In the genomic region with DNA sequence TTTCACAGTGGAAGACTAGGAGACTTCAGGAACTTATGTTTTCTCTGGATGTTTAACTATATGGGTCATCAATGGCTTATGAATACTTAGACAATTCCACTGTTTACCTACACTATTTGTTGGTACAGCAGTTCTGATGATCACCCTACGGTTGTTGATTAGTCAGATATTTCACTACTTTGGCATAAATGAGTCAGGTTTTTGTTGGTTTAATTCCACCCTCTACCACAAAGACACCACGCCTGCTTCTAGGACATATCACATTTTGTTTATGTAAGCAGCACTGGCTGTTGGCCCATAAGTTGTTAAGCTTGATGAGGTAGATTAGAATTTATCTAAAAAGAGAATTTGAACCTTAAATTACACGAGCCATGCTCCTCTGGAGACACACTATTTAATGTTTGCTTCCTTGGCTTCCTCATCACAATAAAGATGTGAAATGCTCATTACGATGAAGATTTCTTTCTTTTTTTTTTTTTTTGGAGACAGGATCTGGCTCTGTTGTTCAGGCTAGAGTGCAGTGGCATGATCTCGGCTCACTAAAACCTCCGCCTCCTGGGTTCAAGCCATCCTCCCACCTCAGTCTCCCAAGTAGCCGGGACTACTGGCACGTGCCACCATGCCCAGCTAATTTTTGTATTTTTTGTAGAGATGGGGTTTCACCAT, we compare ENCODE assay signal across 2 cellular contexts.
TF ChIP-seq lines count a peak whose summit lies in the region.

No MANE protein-coding gene starts in this region.

TF ChIP-seq in SK-N-SH, 30 proteins besides CTCF, POLR2A, EP300 and RAD21 (continued from another document):
- TF ChIP-seq TAF1 (IDR thresholded peaks at IDR 0.05; ENCODE audit: borderline replicate concordance, low read depth, low read length): no peak
- TF ChIP-seq RCOR1 (IDR thresholded peaks at IDR 0.05; ENCODE audit: low read length): no peak
- no peak for TF ChIP-seq MEF2A (IDR thresholded peaks at IDR 0.05; ENCODE audit: borderline replicate concordance, low read depth)
- TF ChIP-seq, protein P1, sequence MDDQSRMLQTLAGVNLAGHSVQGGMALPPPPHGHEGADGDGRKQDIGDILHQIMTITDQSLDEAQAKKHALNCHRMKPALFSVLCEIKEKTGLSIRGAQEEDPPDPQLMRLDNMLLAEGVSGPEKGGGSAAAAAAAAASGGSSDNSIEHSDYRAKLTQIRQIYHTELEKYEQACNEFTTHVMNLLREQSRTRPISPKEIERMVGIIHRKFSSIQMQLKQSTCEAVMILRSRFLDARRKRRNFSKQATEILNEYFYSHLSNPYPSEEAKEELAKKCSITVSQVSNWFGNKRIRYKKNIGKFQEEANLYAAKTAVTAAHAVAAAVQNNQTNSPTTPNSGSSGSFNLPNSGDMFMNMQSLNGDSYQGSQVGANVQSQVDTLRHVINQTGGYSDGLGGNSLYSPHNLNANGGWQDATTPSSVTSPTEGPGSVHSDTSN (IDR thresholded peaks at IDR 0.05): no peak

TF ChIP-seq in GM23338, 12 proteins besides CTCF, POLR2A, EP300 and RAD21 (continued from another document):
- TF ChIP-seq, protein P2, sequence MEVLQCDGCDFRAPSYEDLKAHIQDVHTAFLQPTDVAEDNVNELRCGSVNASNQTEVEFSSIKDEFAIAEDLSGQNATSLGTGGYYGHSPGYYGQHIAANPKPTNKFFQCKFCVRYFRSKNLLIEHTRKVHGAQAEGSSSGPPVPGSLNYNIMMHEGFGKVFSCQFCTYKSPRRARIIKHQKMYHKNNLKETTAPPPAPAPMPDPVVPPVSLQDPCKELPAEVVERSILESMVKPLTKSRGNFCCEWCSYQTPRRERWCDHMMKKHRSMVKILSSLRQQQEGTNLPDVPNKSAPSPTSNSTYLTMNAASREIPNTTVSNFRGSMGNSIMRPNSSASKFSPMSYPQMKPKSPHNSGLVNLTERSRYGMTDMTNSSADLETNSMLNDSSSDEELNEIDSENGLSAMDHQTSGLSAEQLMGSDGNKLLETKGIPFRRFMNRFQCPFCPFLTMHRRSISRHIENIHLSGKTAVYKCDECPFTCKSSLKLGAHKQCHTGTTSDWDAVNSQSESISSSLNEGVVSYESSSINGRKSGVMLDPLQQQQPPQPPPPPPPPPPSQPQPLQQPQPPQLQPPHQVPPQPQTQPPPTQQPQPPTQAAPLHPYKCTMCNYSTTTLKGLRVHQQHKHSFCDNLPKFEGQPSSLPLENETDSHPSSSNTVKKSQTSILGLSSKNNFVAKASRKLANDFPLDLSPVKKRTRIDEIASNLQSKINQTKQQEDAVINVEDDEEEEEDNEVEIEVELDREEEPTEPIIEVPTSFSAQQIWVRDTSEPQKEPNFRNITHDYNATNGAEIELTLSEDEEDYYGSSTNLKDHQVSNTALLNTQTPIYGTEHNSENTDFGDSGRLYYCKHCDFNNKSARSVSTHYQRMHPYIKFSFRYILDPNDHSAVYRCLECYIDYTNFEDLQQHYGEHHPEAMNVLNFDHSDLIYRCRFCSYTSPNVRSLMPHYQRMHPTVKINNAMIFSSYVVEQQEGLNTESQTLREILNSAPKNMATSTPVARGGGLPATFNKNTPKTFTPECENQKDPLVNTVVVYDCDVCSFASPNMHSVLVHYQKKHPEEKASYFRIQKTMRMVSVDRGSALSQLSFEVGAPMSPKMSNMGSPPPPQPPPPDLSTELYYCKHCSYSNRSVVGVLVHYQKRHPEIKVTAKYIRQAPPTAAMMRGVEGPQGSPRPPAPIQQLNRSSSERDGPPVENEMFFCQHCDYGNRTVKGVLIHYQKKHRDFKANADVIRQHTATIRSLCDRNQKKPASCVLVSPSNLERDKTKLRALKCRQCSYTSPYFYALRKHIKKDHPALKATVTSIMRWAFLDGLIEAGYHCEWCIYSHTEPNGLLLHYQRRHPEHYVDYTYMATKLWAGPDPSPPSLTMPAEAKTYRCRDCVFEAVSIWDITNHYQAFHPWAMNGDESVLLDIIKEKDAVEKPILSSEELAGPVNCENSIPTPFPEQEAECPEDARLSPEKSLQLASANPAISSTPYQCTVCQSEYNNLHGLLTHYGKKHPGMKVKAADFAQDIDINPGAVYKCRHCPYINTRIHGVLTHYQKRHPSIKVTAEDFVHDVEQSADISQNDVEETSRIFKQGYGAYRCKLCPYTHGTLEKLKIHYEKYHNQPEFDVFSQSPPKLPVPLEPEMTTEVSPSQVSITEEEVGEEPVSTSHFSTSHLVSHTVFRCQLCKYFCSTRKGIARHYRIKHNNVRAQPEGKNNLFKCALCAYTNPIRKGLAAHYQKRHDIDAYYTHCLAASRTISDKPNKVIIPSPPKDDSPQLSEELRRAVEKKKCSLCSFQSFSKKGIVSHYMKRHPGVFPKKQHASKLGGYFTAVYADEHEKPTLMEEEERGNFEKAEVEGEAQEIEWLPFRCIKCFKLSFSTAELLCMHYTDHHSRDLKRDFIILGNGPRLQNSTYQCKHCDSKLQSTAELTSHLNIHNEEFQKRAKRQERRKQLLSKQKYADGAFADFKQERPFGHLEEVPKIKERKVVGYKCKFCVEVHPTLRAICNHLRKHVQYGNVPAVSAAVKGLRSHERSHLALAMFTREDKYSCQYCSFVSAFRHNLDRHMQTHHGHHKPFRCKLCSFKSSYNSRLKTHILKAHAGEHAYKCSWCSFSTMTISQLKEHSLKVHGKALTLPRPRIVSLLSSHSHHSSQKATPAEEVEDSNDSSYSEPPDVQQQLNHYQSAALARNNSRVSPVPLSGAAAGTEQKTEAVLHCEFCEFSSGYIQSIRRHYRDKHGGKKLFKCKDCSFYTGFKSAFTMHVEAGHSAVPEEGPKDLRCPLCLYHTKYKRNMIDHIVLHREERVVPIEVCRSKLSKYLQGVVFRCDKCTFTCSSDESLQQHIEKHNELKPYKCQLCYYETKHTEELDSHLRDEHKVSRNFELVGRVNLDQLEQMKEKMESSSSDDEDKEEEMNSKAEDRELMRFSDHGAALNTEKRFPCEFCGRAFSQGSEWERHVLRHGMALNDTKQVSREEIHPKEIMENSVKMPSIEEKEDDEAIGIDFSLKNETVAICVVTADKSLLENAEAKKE (CRISPR knock-in tag; IDR thresholded peaks at IDR 0.05): no peak
- TF ChIP-seq ZNF331 (CRISPR knock-in tag; IDR thresholded peaks at IDR 0.05; ENCODE audit: low read depth): no peak
- TF ChIP-seq STAT1 (IDR thresholded peaks at IDR 0.05; ENCODE audit: unreplicated experiment): no peak
- TF ChIP-seq CREB1 (CRISPR knock-in tag; IDR thresholded peaks at IDR 0.05; ENCODE audit: low read depth): no peak
- TF ChIP-seq ETS1 (IDR thresholded peaks at IDR 0.05): no peak
- TF ChIP-seq EZH2phosphoT487 (IDR thresholded peaks at IDR 0.05; ENCODE audit: unreplicated experiment): no peak
- TF ChIP-seq EZH2 (IDR thresholded peaks at IDR 0.05; ENCODE audit: low read depth, unreplicated experiment): no peak
- TF ChIP-seq NANOG (IDR thresholded peaks at IDR 0.05; ENCODE audit: borderline replicate concordance): no peak
- TF ChIP-seq, protein P3, sequence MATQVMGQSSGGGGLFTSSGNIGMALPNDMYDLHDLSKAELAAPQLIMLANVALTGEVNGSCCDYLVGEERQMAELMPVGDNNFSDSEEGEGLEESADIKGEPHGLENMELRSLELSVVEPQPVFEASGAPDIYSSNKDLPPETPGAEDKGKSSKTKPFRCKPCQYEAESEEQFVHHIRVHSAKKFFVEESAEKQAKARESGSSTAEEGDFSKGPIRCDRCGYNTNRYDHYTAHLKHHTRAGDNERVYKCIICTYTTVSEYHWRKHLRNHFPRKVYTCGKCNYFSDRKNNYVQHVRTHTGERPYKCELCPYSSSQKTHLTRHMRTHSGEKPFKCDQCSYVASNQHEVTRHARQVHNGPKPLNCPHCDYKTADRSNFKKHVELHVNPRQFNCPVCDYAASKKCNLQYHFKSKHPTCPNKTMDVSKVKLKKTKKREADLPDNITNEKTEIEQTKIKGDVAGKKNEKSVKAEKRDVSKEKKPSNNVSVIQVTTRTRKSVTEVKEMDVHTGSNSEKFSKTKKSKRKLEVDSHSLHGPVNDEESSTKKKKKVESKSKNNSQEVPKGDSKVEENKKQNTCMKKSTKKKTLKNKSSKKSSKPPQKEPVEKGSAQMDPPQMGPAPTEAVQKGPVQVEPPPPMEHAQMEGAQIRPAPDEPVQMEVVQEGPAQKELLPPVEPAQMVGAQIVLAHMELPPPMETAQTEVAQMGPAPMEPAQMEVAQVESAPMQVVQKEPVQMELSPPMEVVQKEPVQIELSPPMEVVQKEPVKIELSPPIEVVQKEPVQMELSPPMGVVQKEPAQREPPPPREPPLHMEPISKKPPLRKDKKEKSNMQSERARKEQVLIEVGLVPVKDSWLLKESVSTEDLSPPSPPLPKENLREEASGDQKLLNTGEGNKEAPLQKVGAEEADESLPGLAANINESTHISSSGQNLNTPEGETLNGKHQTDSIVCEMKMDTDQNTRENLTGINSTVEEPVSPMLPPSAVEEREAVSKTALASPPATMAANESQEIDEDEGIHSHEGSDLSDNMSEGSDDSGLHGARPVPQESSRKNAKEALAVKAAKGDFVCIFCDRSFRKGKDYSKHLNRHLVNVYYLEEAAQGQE (IDR thresholded peaks at IDR 0.05; ENCODE audit: unreplicated experiment): no peak
- TF ChIP-seq JUNB (IDR thresholded peaks at IDR 0.05; ENCODE audit: unreplicated experiment): no peak
